17 cellular contexts compared by ENCODE assay signal in genomic region chr5:174306345-174307030, GRCh38.
DNase-seq lines count a peak whose midpoint lies in the region; ATAC-seq and TF ChIP-seq lines count a peak whose summit lies in the region.
"Had no signal": no experiment of that assay in that cellular context is flagged by ENCODE, and none has a peak within 500 bp of the region (broad histone marks: within the 10 kb centered on the region; RNA-seq: fewer than 3 reads in every experiment).

No MANE protein-coding gene starts in this region.

- H3K27me3 Mint-ChIP-seq in brain = peaks cover 7% of the 10 kb centered on the region
- H3K27me3 Mint-ChIP-seq in osteocyte (ENCODE audit: unreplicated experiment) = peaks cover 34% of the 10 kb centered on the region

- no peaks in the 10 kb centered on the region for H3K36me3 Mint-ChIP-seq in brain
- H3K36me3 Mint-ChIP-seq in osteocyte (ENCODE audit: unreplicated experiment) = no peaks in the 10 kb centered on the region

- H3K27ac Mint-ChIP-seq in brain (peak overlapping the region; percentile 33 to 70 (median 40)), osteocyte (ENCODE audit: unreplicated experiment) (no peak overlapping the region)

- H3K4me3 Mint-ChIP-seq in brain (peak overlapping the region in 1 of 5 experiments; percentile 13), osteocyte (ENCODE audit: unreplicated experiment) (no peak overlapping the region)

- no peak for ATAC-seq in GM18498 (IDR thresholded peaks at IDR 0.05; ENCODE audit: unreplicated experiment)
- ATAC-seq in GM19467 (IDR thresholded peaks at IDR 0.05; ENCODE audit: unreplicated experiment) = no peak

- H3K4me1 Mint-ChIP-seq in brain (peaks cover 73% of the 10 kb centered on the region), osteocyte (ENCODE audit: unreplicated experiment) (peaks cover 2% of the 10 kb centered on the region)

- H3K27me3 ChIP-seq in H7 (ENCODE audit: control insufficient read depth, insufficient read depth, low read length) = peaks cover 6% of the 10 kb centered on the region; the same call in 1 of the 2 replicates

- H3K9me3 Mint-ChIP-seq in brain (peaks cover 0 to 3% (median 0%) of the 10 kb centered on the region in 5 experiments), osteocyte (ENCODE audit: unreplicated experiment) (no peaks in the 10 kb centered on the region)

- no peaks in the 10 kb centered on the region for H3K36me3 ChIP-seq in H7 (replicated peaks; ENCODE audit: control insufficient read depth, insufficient read depth, low read length)
- H3K36me3 ChIP-seq: HAP-1 had no signal

- no peak for TF ChIP-seq CTCF in brain (conservative IDR thresholded peaks at IDR 0.05)
- TF ChIP-seq CTCF in osteocyte (IDR thresholded peaks at IDR 0.05) = no peak

- DNase-seq in Daoy (ENCODE audit: low read depth) = peak; percentile 80
- peak; percentile 26 for DNase-seq in H7
- DNase-seq in osteocyte (ENCODE audit: extremely low spot score, unreplicated experiment) = peak; percentile 82
- no peak for DNase-seq in C1 segment of cervical spinal cord (lab: John Stamatoyannopoulos, UW)
- no peak for DNase-seq in activated T-cell treated with anti-CD3 and anti-CD28 coated beads for 4 hours
- DNase-seq: COR-L47, GDM1, IMR-90, MV-4-11, NCI-H1436, NCI-H226, NCI-H526 treated with DMSO at 0.1 percent for 48 hours had no signal

- no peak overlapping the region for H3K4me3 ChIP-seq in H7 (ENCODE audit: insufficient read depth, low read depth, low read length)
- H3K4me3 ChIP-seq: HAP-1, SK-N-MC had no signal

Comparison
In these comparisons a context has a peak if more than half of its experiments do, and no peak if none do; other contexts are left out.
1. DNase-seq: peak in Daoy (single experiment), H7 (single experiment) and osteocyte (single experiment); none in C1 segment of cervical spinal cord (0 of 14) and activated T-cell treated with anti-CD3 and anti-CD28 coated beads for 4 hours (single experiment).